ENCODE assay signal across 16 cellular contexts in genomic region chr12:112353389-112353788, GRCh38. TPM values are rescaled to one million over a fixed set of nuclear protein-coding genes. Genes with fewer than 3 reads are reported as not detected.
DNase-seq lines count a peak whose midpoint lies in the region; ATAC-seq and TF ChIP-seq lines count a peak whose summit lies in the region.
"Had no signal": no experiment of that assay in that cellular context is flagged by ENCODE, and none has a peak within 500 bp of the region (broad histone marks: within the 10 kb centered on the region; RNA-seq: fewer than 3 reads in every experiment).

No MANE protein-coding gene starts in this region.

- H3K4me1 Mint-ChIP-seq in dendritic cell treated with granulocyte-macrophage colony-stimulating factor and Interleukin-4, amounts not matched to agents 40 ng/mL and 50 ng/mL, for 4 days (ENCODE audit: low read depth) = peaks cover 22% of the 10 kb centered on the region

- H3K36me3 Mint-ChIP-seq in dendritic cell treated with granulocyte-macrophage colony-stimulating factor and Interleukin-4, amounts not matched to agents 40 ng/mL and 50 ng/mL, for 4 days (ENCODE audit: low read depth) = no peaks in the 10 kb centered on the region

- H3K4me3 Mint-ChIP-seq in dendritic cell treated with granulocyte-macrophage colony-stimulating factor and Interleukin-4, amounts not matched to agents 40 ng/mL and 50 ng/mL, for 4 days = no peak overlapping the region
- H3K4me3 Mint-ChIP-seq: activated naive CD4-positive, alpha-beta T cell treated with anti-CD3 and anti-CD28 coated beads for 36 hours; nephron had no signal

- intact Hi-C loops in dendritic cell treated with granulocyte-macrophage colony-stimulating factor and Interleukin-4, amounts not matched to agents 40 ng/mL and 50 ng/mL, for 4 days (cut with micrococcal nuclease) = no loop called here

- H3K27me3 Mint-ChIP-seq in dendritic cell treated with granulocyte-macrophage colony-stimulating factor and Interleukin-4, amounts not matched to agents 40 ng/mL and 50 ng/mL, for 4 days = no peaks in the 10 kb centered on the region

- H3K9me3 Mint-ChIP-seq in dendritic cell treated with granulocyte-macrophage colony-stimulating factor and Interleukin-4, amounts not matched to agents 40 ng/mL and 50 ng/mL, for 4 days = no peaks in the 10 kb centered on the region
- H3K9me3 Mint-ChIP-seq: activated naive CD4-positive, alpha-beta T cell treated with anti-CD3 and anti-CD28 coated beads for 36 hours; nephron had no signal

- DNase-seq in GM12865 (ENCODE audit: low read depth) = peak; percentile 37
- DNase-seq in OCI-M1 (lab: John Stamatoyannopoulos, UW) = peak; percentile 33
- DNase-seq in myocyte (ENCODE audit: low read depth) = peak; percentile 28
- no peak for DNase-seq in NCI-H2081 (lab: John Stamatoyannopoulos, UW)
- DNase-seq: activated CD4-positive, alpha-beta T cell treated with anti-CD3 and anti-CD28 coated beads for 1 hour; activated CD8-positive, alpha-beta memory T cell treated with anti-CD3 and anti-CD28 coated beads, Interleukin-2, amount 50 U/mL, for 4 hours; activated naive CD4-positive, alpha-beta T cell treated with anti-CD3 and anti-CD28 coated beads for 36 hours; C1 segment of cervical spinal cord; cerebellar nuclear complex; DMS79 treated with DMSO at 0.1 percent for 48 hours; NCI-H1105 treated with DMSO at 0.1 percent for 48 hours; NCI-H345 had no signal

- no peak for TF ChIP-seq CTCF in GM12865 (IDR thresholded peaks at IDR 0.05; ENCODE audit: insufficient read depth, low read depth, low read length, missing control alignments)

- H3K27ac Mint-ChIP-seq in dendritic cell treated with granulocyte-macrophage colony-stimulating factor and Interleukin-4, amounts not matched to agents 40 ng/mL and 50 ng/mL, for 4 days = peak overlapping the region; percentile 25
- H3K27ac Mint-ChIP-seq: activated naive CD4-positive, alpha-beta T cell treated with anti-CD3 and anti-CD28 coated beads for 36 hours; nephron had no signal

- ATAC-seq in HG03196 (IDR thresholded peaks at IDR 0.05; ENCODE audit: unreplicated experiment) (no peak), HG03039 (IDR thresholded peaks at IDR 0.05; ENCODE audit: unreplicated experiment) (no peak)

- no peak overlapping the region for H3K4me3 ChIP-seq in GM12865 (ENCODE audit: low read depth, low read length)

RNA-seq across cellular contexts. Expression of gene HECTD4, which starts 28.8 kb away (rescaled TPM):
- 24.9 and 26.0 TPM in 2 replicates for total RNA-seq in myocyte
- polyA plus RNA-seq in myocyte (2012) = 21.8 TPM

RNA-seq across cellular contexts. Expression of gene RPL6, which starts 56.0 kb away (rescaled TPM):
- total RNA-seq in myocyte = 1,709 and 1,781 TPM in 2 replicates
- 992 TPM for polyA plus RNA-seq in myocyte (2012)

Comparison
In these comparisons a context has a peak if more than half of its experiments do, and no peak if none do; other contexts are left out.
1. DNase-seq: peak in GM12865 (single experiment), OCI-M1 (single experiment) and myocyte (single experiment); none in NCI-H2081 (0 of 2).